In genomic region chr3:8110966-8111798, GRCh38 we compare ENCODE assay signal across 8 cellular contexts.
A peak's percentile ranks its signal among the peaks of the same experiment; 100 is the strongest.
DNase-seq lines count a peak whose midpoint lies in the region; ATAC-seq and TF ChIP-seq lines count a peak whose summit lies in the region.

No MANE protein-coding gene starts in this region.

- WGBS in neuronal stem cell (ENCODE audit: extremely low coverage in 2 of 2, insufficient read length in 2 of 2, insufficient replicate concordance in 1 of 2), 2 donors: no CpG with 5 or more reads among the region's 14 CpGs
- 13 to 20% methylated on average over 14 of the region's 14 CpGs for WGBS in testis, 2 donors

- no peaks in the 10 kb centered on the region for H3K9me3 Mint-ChIP-seq in activated T-cell treated with anti-CD3 and anti-CD28 coated beads, Interleukin-2, amount 50 U/mL, for 72 hours

- no peak overlapping the region for H2BK15ac ChIP-seq in neuronal stem cell (ENCODE audit: low read length)

- H3K4me3 Mint-ChIP-seq in activated T-cell treated with anti-CD3 and anti-CD28 coated beads, Interleukin-2, amount 50 U/mL, for 72 hours: peak overlapping the region; percentile 44 to 65

- H3K4me3 ChIP-seq in fibroblast of the aortic adventitia (ENCODE audit: low read depth, low read length) (no peak overlapping the region), neuronal stem cell (ENCODE audit: low read length in 2 of 2) (no peak overlapping the region), testis (no peak overlapping the region)

- H2BK12ac ChIP-seq in neuronal stem cell (ENCODE audit: low read length): no peak overlapping the region

- no peak overlapping the region for H3K18ac ChIP-seq in neuronal stem cell (ENCODE audit: low read length)

- H3K9me3 ChIP-seq in neuronal stem cell (replicated peaks in 1 of 2; ENCODE audit: control insufficient read depth in 2 of 2, insufficient read depth in 1 of 2, low read depth in 1 of 2, low read length in 2 of 2) (no peaks in the 10 kb centered on the region), testis (no peaks in the 10 kb centered on the region)

- H3K27me3 Mint-ChIP-seq in activated T-cell treated with anti-CD3 and anti-CD28 coated beads, Interleukin-2, amount 50 U/mL, for 72 hours (ENCODE audit: low read depth): no peaks in the 10 kb centered on the region

- no peak for TF ChIP-seq POLR2A in testis (IDR thresholded peaks at IDR 0.05)

- no peaks in the 10 kb centered on the region for H3K36me3 Mint-ChIP-seq in activated T-cell treated with anti-CD3 and anti-CD28 coated beads, Interleukin-2, amount 50 U/mL, for 72 hours (ENCODE audit: insufficient read depth in 2 of 2)

- TF ChIP-seq CTCF in fibroblast of the aortic adventitia (IDR thresholded peaks at IDR 0.05; ENCODE audit: insufficient read depth, low read length) (peak; percentile 65), testis (IDR thresholded peaks at IDR 0.05) (peak; percentile 71 to 82 (median 78))

- ATAC-seq in GM21360 (IDR thresholded peaks at IDR 0.05; ENCODE audit: unreplicated experiment): peak; percentile 98
- ATAC-seq in HG03571 (IDR thresholded peaks at IDR 0.05; ENCODE audit: unreplicated experiment): peak; percentile 99
- peak; percentile 91 to 97 for ATAC-seq in activated T-cell treated with anti-CD3 and anti-CD28 coated beads, Interleukin-2, amount 50 U/mL, for 72 hours (replicated peaks in 1 of 2)

- no peak overlapping the region for H2AK5ac ChIP-seq in neuronal stem cell (ENCODE audit: low read depth, low read length)

- no peak overlapping the region for H2BK120ac ChIP-seq in neuronal stem cell (ENCODE audit: low read depth, low read length)

- H3K79me1 ChIP-seq in neuronal stem cell (ENCODE audit: low read depth, low read length): no peaks in the 10 kb centered on the region

- H3K4me1 Mint-ChIP-seq in activated T-cell treated with anti-CD3 and anti-CD28 coated beads, Interleukin-2, amount 50 U/mL, for 72 hours (ENCODE audit: low read depth): no peaks in the 10 kb centered on the region

- intact Hi-C loops in testis (cut with DNase I; ENCODE audit: low total_unique reads): no loop called here

- H3K27me3 ChIP-seq in neuronal stem cell (ENCODE audit: control insufficient read depth in 3 of 3, insufficient read depth in 3 of 3, low read depth in 1 of 3, low read length in 3 of 3): no peaks in the 10 kb centered on the region
- no peaks in the 10 kb centered on the region for H3K27me3 ChIP-seq in testis

- no peak overlapping the region for H4K8ac ChIP-seq in neuronal stem cell (ENCODE audit: low read depth, low read length)

- no peak overlapping the region for H3K23ac ChIP-seq in neuronal stem cell (ENCODE audit: low read depth, low read length, poor library complexity)

- H3K27ac Mint-ChIP-seq in activated T-cell treated with anti-CD3 and anti-CD28 coated beads, Interleukin-2, amount 50 U/mL, for 72 hours: no peak overlapping the region

- H3K9ac ChIP-seq in neuronal stem cell (ENCODE audit: low read depth, low read length, poor library complexity): no peak overlapping the region

- no peak overlapping the region for H2BK5ac ChIP-seq in neuronal stem cell (ENCODE audit: low read length)

- H3K36me3 ChIP-seq in neuronal stem cell (replicated peaks in 1 of 2; ENCODE audit: control insufficient read depth in 2 of 2, insufficient read depth in 2 of 2, low read length in 2 of 2): no peaks in the 10 kb centered on the region
- H3K36me3 ChIP-seq in testis (ENCODE audit: low read depth, missing control alignments): no peaks in the 10 kb centered on the region

- no peak overlapping the region for H3K4me2 ChIP-seq in neuronal stem cell (ENCODE audit: insufficient read depth, low read length, poor library complexity, severe bottlenecking)

- no peak overlapping the region for H3K4ac ChIP-seq in neuronal stem cell (ENCODE audit: low read length)

- no peak overlapping the region for H4K91ac ChIP-seq in neuronal stem cell (ENCODE audit: low read depth, low read length, poor library complexity)

- peak overlapping the region; percentile 63 for H2AFZ ChIP-seq in neuronal stem cell (ENCODE audit: low read length)

- H3K27ac ChIP-seq in neuronal stem cell (replicated peaks; ENCODE audit: low read length) (no peak overlapping the region), testis (no peak overlapping the region)

- DNase-seq in DMS153 (lab: John Stamatoyannopoulos, UW) (peak; percentile 35), OCI-M1 (lab: John Stamatoyannopoulos, UW) (peak; percentile 95), fibroblast of the aortic adventitia (ENCODE audit: low read depth) (peak; percentile 57), neuronal stem cell (ENCODE audit: low spot score) (peak; percentile 58), testis (peak; percentile 67)
- peak; percentile 58 to 67 for DNase-seq in activated T-cell treated with anti-CD3 and anti-CD28 coated beads, Interleukin-2, amount 50 U/mL, for 72 hours

- H3K14ac ChIP-seq in neuronal stem cell (ENCODE audit: low read length): no peak overlapping the region

- H3K4me1 ChIP-seq in neuronal stem cell (ENCODE audit: control insufficient read depth in 2 of 2, insufficient read depth in 1 of 2, low read depth in 1 of 2, low read length in 2 of 2) (no peaks in the 10 kb centered on the region), testis (no peaks in the 10 kb centered on the region)

Comparison
In these comparisons a context has a peak if more than half of its experiments do, and no peak if none do; other contexts are left out.
1. DNase-seq: peak in every context shown above with its lines; median percentile 95 in OCI-M1; 67 in testis; 62 in activated T-cell treated with anti-CD3 and anti-CD28 coated beads, Interleukin-2, amount 50 U/mL, for 72 hours; 58 in neuronal stem cell; 57 in fibroblast of the aortic adventitia; 35 in DMS153.